In the genomic region with DNA sequence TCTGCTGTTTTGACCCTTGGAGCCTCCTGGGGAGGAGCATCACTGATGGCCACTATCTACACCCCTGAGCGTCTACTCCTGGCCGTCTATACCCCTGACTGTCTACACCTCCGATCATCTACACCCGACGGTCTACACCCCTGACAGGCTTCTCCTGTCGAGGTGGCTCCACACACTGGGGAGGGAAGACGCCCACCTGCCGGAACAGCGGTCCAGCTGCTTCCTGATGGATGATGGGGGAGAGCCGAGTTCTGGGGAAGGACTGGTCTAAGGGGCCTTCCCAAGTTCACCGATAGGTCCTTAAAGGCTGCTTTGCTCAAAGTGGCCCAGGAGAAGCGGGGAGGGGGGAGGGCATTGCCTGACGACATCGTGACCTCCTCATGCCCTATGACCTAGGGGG, we compare ENCODE assay signal across 18 cellular contexts. TPM values are rescaled to one million over a fixed set of nuclear protein-coding genes. Genes with fewer than 3 reads are reported as not detected.
A peak's percentile ranks its signal among the peaks of the same experiment; 100 is the strongest.
DNase-seq lines count a peak whose midpoint lies in the region; ATAC-seq and TF ChIP-seq lines count a peak whose summit lies in the region.
"Had no signal": no experiment of that assay in that cellular context is flagged by ENCODE, and none has a peak within 500 bp of the region (broad histone marks: within the 10 kb centered on the region; RNA-seq: fewer than 3 reads in every experiment).

No MANE protein-coding gene starts in this region.

- TF ChIP-seq CTCF in chondrocyte (IDR thresholded peaks at IDR 0.05) (no peak), neural crest cell (conservative IDR thresholded peaks at IDR 0.05) (no peak)

- H3K9me3 ChIP-seq in right cardiac atrium (ENCODE audit: control insufficient read depth, low read length) = no peaks in the 10 kb centered on the region
- H3K9me3 ChIP-seq: BE2C had no signal

- no peaks in the 10 kb centered on the region for H3K4me1 ChIP-seq in right cardiac atrium (ENCODE audit: control insufficient read depth, insufficient read depth, low read length)

- no peak overlapping the region for H3K27ac Mint-ChIP-seq in chondrocyte (ENCODE audit: unreplicated experiment)
- H3K27ac Mint-ChIP-seq in neural crest cell (ENCODE audit: unreplicated experiment) = no peak overlapping the region

- H3K27me3 Mint-ChIP-seq in chondrocyte (ENCODE audit: low read depth) (no peaks in the 10 kb centered on the region), neural crest cell (ENCODE audit: low read depth) (no peaks in the 10 kb centered on the region)
- H3K27me3 Mint-ChIP-seq: CD4-positive, alpha-beta memory T cell had no signal

- WGBS in right cardiac atrium = 80% methylated on average over 14 of the region's 14 CpGs

- H3K4me3 ChIP-seq in right cardiac atrium (ENCODE audit: low read length) = no peak overlapping the region

- DNase-seq in right cardiac atrium (peak in 2 of 3 donors; percentile 7 to 24), left cardiac atrium (no peak), chondrocyte (ENCODE audit: low spot score) (peak; percentile 41), neural crest cell (ENCODE audit: low read depth, low spot score) (no peak)
- DNase-seq in stimulated activated CD4-positive, alpha-beta T cell treated with anti-CD3 and anti-CD28 coated beads, Interleukin-4, amount 100 ng/mL, for 4 hours = no peak
- no peak for DNase-seq in activated CD4-positive, CD25-positive, alpha-beta regulatory T cell (lab: John Stamatoyannopoulos, UW)
- DNase-seq: BE2C; CD4-positive, alpha-beta memory T cell; DMS153; DMS79 treated with DMSO at 0.1 percent for 48 hours; EL; HCEC 1CT; IMR-90 had no signal

- peaks cover 25% of the 10 kb centered on the region for H3K36me3 Mint-ChIP-seq in chondrocyte (ENCODE audit: low read depth)
- H3K36me3 Mint-ChIP-seq in neural crest cell (ENCODE audit: low read depth) = peaks cover 4% of the 10 kb centered on the region

- peaks cover 9% of the 10 kb centered on the region for H3K4me1 Mint-ChIP-seq in chondrocyte (ENCODE audit: low read depth)
- H3K4me1 Mint-ChIP-seq in neural crest cell = peaks cover 24% of the 10 kb centered on the region

- H3K4me3 Mint-ChIP-seq in chondrocyte (ENCODE audit: unreplicated experiment) (no peak overlapping the region), neural crest cell (peak overlapping the region; percentile 75)
- H3K4me3 Mint-ChIP-seq: CD4-positive, alpha-beta memory T cell had no signal

- no peak for ATAC-seq in right cardiac atrium
- no peak for ATAC-seq in left cardiac atrium
- ATAC-seq in GM18502 (IDR thresholded peaks at IDR 0.05; ENCODE audit: poor library complexity, unreplicated experiment) = no peak

- H3K9me3 Mint-ChIP-seq in chondrocyte (ENCODE audit: low read depth) (no peaks in the 10 kb centered on the region), neural crest cell (no peaks in the 10 kb centered on the region)
- H3K9me3 Mint-ChIP-seq: CD4-positive, alpha-beta memory T cell had no signal

- no peak overlapping the region for H3K27ac ChIP-seq in right cardiac atrium (ENCODE audit: low read length)
- H3K27ac ChIP-seq: C4-2B had no signal

- intact Hi-C loops in right cardiac atrium (cut with DNase I) = loop anchor here in 2 of 4 donors (5.0 to 10.0 kb wide), 2 partner anchors 44 to 177 kb away; no protein-coding TSS in a partner anchor
- intact Hi-C loops in left cardiac atrium (cut with DNase I) = loop anchor here in 1 of 2 donors (5.0 kb wide), 1 partner anchor 174 kb away; no protein-coding TSS in a partner anchor

- H3K27me3 ChIP-seq in right cardiac atrium (ENCODE audit: control insufficient read depth, insufficient read depth) = no peaks in the 10 kb centered on the region
- H3K27me3 ChIP-seq: BE2C had no signal

RNA-seq across cellular contexts. Expression of a gene that starts 39.4 kb away (rescaled TPM):
- 1 to 10 TPM in 1 of 4 donors, under 1 TPM in 1, not detected in 2; 0.40 to 1.0 TPM for total RNA-seq in right cardiac atrium
- polyA plus RNA-seq in right cardiac atrium = 0.14 TPM
- under 1 TPM in 1 of 2 donors, not detected in 1; 0.56 TPM for total RNA-seq in left cardiac atrium
- not detected in 3 replicates for total RNA-seq in chondrocyte
- 2.0 and 2.4 TPM in 2 replicates for total RNA-seq in neural crest cell
- total RNA-seq: CD4-positive, alpha-beta memory T cell; H4; HT-29; IMR-90 had no signal
- polyA plus RNA-seq: AG04450; CD4-positive, alpha-beta memory T cell; IMR-90 had no signal

RNA-seq across cellular contexts. Expression of a gene that starts 41.9 kb away (rescaled TPM):
- total RNA-seq in right cardiac atrium = 10 to 100 TPM; 58.3 to 78.8 (median 67.6) TPM
- 61.4 TPM for polyA plus RNA-seq in right cardiac atrium
- 10 to 100 TPM; 53.0 to 61.5 TPM for total RNA-seq in left cardiac atrium
- total RNA-seq in chondrocyte = 77.8 to 116 TPM (median 91.4 TPM) in 3 replicates
- 128 and 139 TPM in 2 replicates for total RNA-seq in neural crest cell

RNA-seq across cellular contexts. Expression of a gene that starts 44.9 kb away (rescaled TPM):
- total RNA-seq in right cardiac atrium (10 to 100 TPM; 28.5 to 36.5 (median 35.8) TPM), left cardiac atrium (10 to 100 TPM; 36.3 to 37.9 TPM), chondrocyte (31.2 to 43.2 TPM (median 33.2 TPM) in 3 replicates), neural crest cell (44.9 and 46.5 TPM in 2 replicates)
- 55.2 TPM for polyA plus RNA-seq in right cardiac atrium

RNA-seq across cellular contexts. Expression of a gene that starts 47.5 kb away (rescaled TPM):
- total RNA-seq in right cardiac atrium = 10 to 100 TPM; 64.1 to 82.0 (median 68.9) TPM
- polyA plus RNA-seq in right cardiac atrium = 133 TPM
- total RNA-seq in left cardiac atrium = 10 to 100 TPM; 62.9 to 73.2 TPM
- 83.8 to 146 TPM (median 94.0 TPM) in 3 replicates for total RNA-seq in chondrocyte
- 82.4 and 86.1 TPM in 2 replicates for total RNA-seq in neural crest cell

RNA-seq across cellular contexts. Expression of a gene that starts 58.9 kb away (rescaled TPM):
- total RNA-seq in right cardiac atrium = 10 to 100 TPM in 3 of 4 donors, 1 to 10 TPM in 1; 4.5 to 21.0 (median 14.0) TPM
- polyA plus RNA-seq in right cardiac atrium = 14.3 TPM
- total RNA-seq in left cardiac atrium = 10 to 100 TPM in 1 of 2 donors, 1 to 10 TPM in 1; 8.2 to 12.8 TPM
- not detected in 3 replicates for total RNA-seq in chondrocyte
- total RNA-seq in neural crest cell = not detected in 2 replicates
- total RNA-seq: CD4-positive, alpha-beta memory T cell; H4; HT-29; IMR-90 had no signal
- polyA plus RNA-seq: AG04450; CD4-positive, alpha-beta memory T cell; IMR-90 had no signal

Comparison
In these comparisons a context has a peak if more than half of its experiments do, and no peak if none do; other contexts are left out.
1. DNase-seq: peak in right cardiac atrium (2 of 3) and chondrocyte (single experiment); none in left cardiac atrium (single experiment), neural crest cell (single experiment), stimulated activated CD4-positive, alpha-beta T cell treated with anti-CD3 and anti-CD28 coated beads, Interleukin-4, amount 100 ng/mL, for 4 hours (0 of 2) and activated CD4-positive, CD25-positive, alpha-beta regulatory T cell (0 of 4).